ENCODE assay signal across 1 cellular context in genomic region chr17:81138500-81138899, GRCh38.
TF ChIP-seq lines count a peak whose summit lies in the region.

No MANE protein-coding gene starts in this region.

TF ChIP-seq in HEK293, 187 proteins besides CTCF, POLR2A, EP300 and RAD21:
- TF ChIP-seq PRDM4 (tag by site-specific recombination; IDR thresholded peaks at IDR 0.05) (no peak), GLI2 (tag by site-specific recombination; IDR thresholded peaks at IDR 0.05; ENCODE audit: borderline replicate concordance, low read depth) (no peak), ZSCAN4 (tag by site-specific recombination; IDR thresholded peaks at IDR 0.05) (no peak), HIC1 (tag by site-specific recombination; IDR thresholded peaks at IDR 0.05) (no peak), ZNF114 (tag by site-specific recombination; IDR thresholded peaks at IDR 0.05) (no peak), ZNF654 (tag by site-specific recombination; IDR thresholded peaks at IDR 0.05; ENCODE audit: low read depth) (no peak), ZBTB1 (tag by site-specific recombination; IDR thresholded peaks at IDR 0.05) (no peak), ZNF843 (tag by site-specific recombination; IDR thresholded peaks at IDR 0.05) (no peak), EGR2 (tag by site-specific recombination; IDR thresholded peaks at IDR 0.05; ENCODE audit: low read depth) (peak; percentile 95), ZNF18 (tag by site-specific recombination; IDR thresholded peaks at IDR 0.05) (peak; percentile 42; the same call in 1 of the 2 replicates), ZNF324 (tag by site-specific recombination; IDR thresholded peaks at IDR 0.05) (no peak), ZNF121 (tag by site-specific recombination; IDR thresholded peaks at IDR 0.05) (no peak), ZFHX2 (tag by site-specific recombination; conservative IDR thresholded peaks at IDR 0.05) (peak; percentile 96), ZNF585B (tag by site-specific recombination; IDR thresholded peaks at IDR 0.05) (no peak), ZNF555 (tag by site-specific recombination; conservative IDR thresholded peaks at IDR 0.05) (no peak), ZNF48 (tag by site-specific recombination; IDR thresholded peaks at IDR 0.05) (no peak)
- TF ChIP-seq, protein P1, sequence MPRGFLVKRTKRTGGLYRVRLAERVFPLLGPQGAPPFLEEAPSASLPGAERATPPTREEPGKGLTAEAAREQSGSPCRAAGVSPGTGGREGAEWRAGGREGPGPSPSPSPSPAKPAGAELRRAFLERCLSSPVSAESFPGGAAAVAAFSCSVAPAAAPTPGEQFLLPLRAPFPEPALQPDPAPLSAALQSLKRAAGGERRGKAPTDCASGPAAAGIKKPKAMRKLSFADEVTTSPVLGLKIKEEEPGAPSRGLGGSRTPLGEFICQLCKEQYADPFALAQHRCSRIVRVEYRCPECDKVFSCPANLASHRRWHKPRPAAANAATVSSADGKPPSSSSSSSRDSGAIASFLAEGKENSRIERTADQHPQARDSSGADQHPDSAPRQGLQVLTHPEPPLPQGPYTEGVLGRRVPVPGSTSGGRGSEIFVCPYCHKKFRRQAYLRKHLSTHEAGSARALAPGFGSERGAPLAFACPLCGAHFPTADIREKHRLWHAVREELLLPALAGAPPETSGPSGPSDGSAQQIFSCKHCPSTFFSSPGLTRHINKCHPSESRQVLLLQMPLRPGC (tag by site-specific recombination; IDR thresholded peaks at IDR 0.05), result no peak
